Comparison of ENCODE assay signal across 6 cellular contexts in the genomic region with DNA sequence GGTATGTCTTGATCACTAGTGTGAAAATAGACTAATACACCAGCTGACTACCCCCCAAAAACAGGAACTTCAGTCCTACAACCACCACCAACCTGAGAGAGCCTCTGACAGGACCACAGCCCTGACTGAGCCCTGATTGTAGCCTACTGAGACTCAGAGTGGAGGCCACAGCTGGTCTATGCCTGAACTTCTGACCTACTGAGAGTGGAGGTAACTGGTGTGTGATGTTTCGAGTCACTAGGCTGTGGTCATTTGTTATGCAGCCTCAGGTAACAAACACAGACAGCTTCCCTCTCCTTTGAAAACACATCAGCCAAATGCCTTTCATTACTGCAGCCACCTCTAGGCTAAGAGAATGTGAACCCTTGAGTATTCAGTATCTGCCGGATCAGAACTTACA. TPM values are rescaled to one million over a fixed set of nuclear protein-coding genes. Genes with fewer than 3 reads are reported as not detected.
DNase-seq lines count a peak whose midpoint lies in the region; ATAC-seq and TF ChIP-seq lines count a peak whose summit lies in the region.
"Not testable (repeated sequence)": the region's sequence is repeated elsewhere in the genome, so short reads cannot be mapped to it uniquely, and the experiment has no call there.

No MANE protein-coding gene starts in this region.

- not testable (repeated sequence) for H3K9me2 ChIP-seq in GM23338 (ENCODE audit: insufficient read depth)

- H3K79me1 ChIP-seq in neuronal stem cell (ENCODE audit: low read depth, low read length) = not testable (repeated sequence)

- H3K4me2 ChIP-seq in GM23338; neuronal stem cell (ENCODE audit: insufficient read depth, low read length, poor library complexity, severe bottlenecking): not testable (repeated sequence)

- CTCF ChIA-PET in WTC11 (lab: Charles Lee) = not testable (repeated sequence)

- TF ChIP-seq CTCF in GM23338 (conservative IDR thresholded peaks at IDR 0.05; ENCODE audit: low read depth in 2 of 2); WTC11 (IDR thresholded peaks at IDR 0.05): not testable (repeated sequence)

- not testable (repeated sequence) for H4K20me1 ChIP-seq in GM23338 (replicated peaks; ENCODE audit: insufficient read depth)

- not testable (repeated sequence) for H3K36me3 Mint-ChIP-seq in GM23338 (ENCODE audit: low read depth); WTC11

- H3K9ac ChIP-seq in neuronal stem cell (ENCODE audit: low read depth, low read length, poor library complexity) = not testable (repeated sequence)

- not testable (repeated sequence) for H3K27ac Mint-ChIP-seq in GM23338, WTC11

- H3K4me1 ChIP-seq in GM23338 (ENCODE audit: insufficient read depth); neuronal stem cell (ENCODE audit: control insufficient read depth in 2 of 2, insufficient read depth in 1 of 2, low read depth in 1 of 2, low read length in 2 of 2): not testable (repeated sequence)

- H3K4me3 ChIP-seq in GM23338; neuronal stem cell (ENCODE audit: low read length in 2 of 2): not testable (repeated sequence)

- POLR2A ChIA-PET in WTC11 (lab: Charles Lee) = not testable (repeated sequence)

- not testable (repeated sequence) for H2BK15ac ChIP-seq in neuronal stem cell (ENCODE audit: low read length)

- H2AK5ac ChIP-seq in neuronal stem cell (ENCODE audit: low read depth, low read length) = not testable (repeated sequence)

- H3K4me3 Mint-ChIP-seq in GM23338, WTC11: not testable (repeated sequence)

- H3K9me3 ChIP-seq in neuronal stem cell (replicated peaks in 1 of 2; ENCODE audit: control insufficient read depth in 2 of 2, insufficient read depth in 1 of 2, low read depth in 1 of 2, low read length in 2 of 2) = not testable (repeated sequence)

- H3K9me3 Mint-ChIP-seq in GM23338, WTC11: not testable (repeated sequence)

- not testable (repeated sequence) for H4K8ac ChIP-seq in neuronal stem cell (ENCODE audit: low read depth, low read length)

- H3K23ac ChIP-seq in neuronal stem cell (ENCODE audit: low read depth, low read length, poor library complexity) = not testable (repeated sequence)

- H3K4me1 Mint-ChIP-seq in GM23338 = not testable (repeated sequence)
- peaks cover 10% of the 10 kb centered on the region for H3K4me1 Mint-ChIP-seq in WTC11

- H3K79me2 ChIP-seq in GM23338 (replicated peaks; ENCODE audit: insufficient read depth) = not testable (repeated sequence)

- H3K27me3 Mint-ChIP-seq in GM23338 (ENCODE audit: insufficient read depth, low read depth, poor library complexity); WTC11 (ENCODE audit: low read depth): not testable (repeated sequence)

- ATAC-seq in GM23338 (peak; percentile 42; the same call in 2 of the 3 replicates), HG02981 (IDR thresholded peaks at IDR 0.05; ENCODE audit: unreplicated experiment) (peak; percentile 56), WTC11 (peak; percentile 76)

- not testable (repeated sequence) for H2BK120ac ChIP-seq in neuronal stem cell (ENCODE audit: low read depth, low read length)

- not testable (repeated sequence) for H3K27ac ChIP-seq in GM23338 (ENCODE audit: low read depth); neuronal stem cell (replicated peaks; ENCODE audit: low read length)

- peak; percentile 43 for DNase-seq in ELF-1 (ENCODE audit: low read depth, low spot score)
- DNase-seq in GM23338 (ENCODE audit: low spot score); WTC11 (ENCODE audit: low spot score); neuronal stem cell (ENCODE audit: low spot score): not testable (repeated sequence)
- peak; percentile 14 for DNase-seq in renal cortical epithelial cell (ENCODE audit: low read depth)

- H3F3A ChIP-seq in GM23338 (replicated peaks; ENCODE audit: low read depth) = not testable (repeated sequence)

- H2BK5ac ChIP-seq in neuronal stem cell (ENCODE audit: low read length) = not testable (repeated sequence)

- not testable (repeated sequence) for H3K27me3 ChIP-seq in GM23338 (ENCODE audit: insufficient read depth); neuronal stem cell (ENCODE audit: control insufficient read depth in 3 of 3, insufficient read depth in 3 of 3, low read depth in 1 of 3, low read length in 3 of 3)

- not testable (repeated sequence) for H4K91ac ChIP-seq in neuronal stem cell (ENCODE audit: low read depth, low read length, poor library complexity)

- WGBS in neuronal stem cell (ENCODE audit: extremely low coverage in 2 of 2, insufficient read length in 2 of 2, insufficient replicate concordance in 1 of 2), 2 donors = no CpG with 5 or more reads among the region's 2 CpGs

- H3K36me3 ChIP-seq in GM23338 (ENCODE audit: insufficient read depth); neuronal stem cell (replicated peaks in 1 of 2; ENCODE audit: control insufficient read depth in 2 of 2, insufficient read depth in 2 of 2, low read length in 2 of 2): not testable (repeated sequence)

- not testable (repeated sequence) for H2AFZ ChIP-seq in GM23338; neuronal stem cell (ENCODE audit: low read length)

- H3K18ac ChIP-seq in neuronal stem cell (ENCODE audit: low read length) = not testable (repeated sequence)

- peak overlapping the region; percentile 10 for H2BK12ac ChIP-seq in neuronal stem cell (ENCODE audit: low read length)

- not testable (repeated sequence) for H3K4ac ChIP-seq in neuronal stem cell (ENCODE audit: low read length)

- H3K14ac ChIP-seq in neuronal stem cell (ENCODE audit: low read length) = not testable (repeated sequence)

RNA-seq across cellular contexts. Expression of a gene that starts 30.0 kb away (rescaled TPM):
- total RNA-seq in GM23338 (2014; rRNA removed; shearing (Covaris generic)) = 54.4 and 59.5 TPM in 2 replicates
- 64.1 and 65.1 TPM in 2 replicates for polyA plus RNA-seq in GM23338 (2016; fragmentation: Nextera tagmentation; extraction: Ambion mirVana)
- 40.7 to 48.9 TPM (median 45.3 TPM) in 3 replicates for total RNA-seq in WTC11 (2021)
- polyA plus RNA-seq in neuronal stem cell (2013, experiment 1 of 2) = 15.7 TPM
- polyA plus RNA-seq in neuronal stem cell (2013, experiment 2 of 2) = 16.4 TPM
- total RNA-seq in renal cortical epithelial cell = 30.0 and 47.1 TPM in 2 replicates
